ENCODE assay signal across 8 cellular contexts in the genomic region with DNA sequence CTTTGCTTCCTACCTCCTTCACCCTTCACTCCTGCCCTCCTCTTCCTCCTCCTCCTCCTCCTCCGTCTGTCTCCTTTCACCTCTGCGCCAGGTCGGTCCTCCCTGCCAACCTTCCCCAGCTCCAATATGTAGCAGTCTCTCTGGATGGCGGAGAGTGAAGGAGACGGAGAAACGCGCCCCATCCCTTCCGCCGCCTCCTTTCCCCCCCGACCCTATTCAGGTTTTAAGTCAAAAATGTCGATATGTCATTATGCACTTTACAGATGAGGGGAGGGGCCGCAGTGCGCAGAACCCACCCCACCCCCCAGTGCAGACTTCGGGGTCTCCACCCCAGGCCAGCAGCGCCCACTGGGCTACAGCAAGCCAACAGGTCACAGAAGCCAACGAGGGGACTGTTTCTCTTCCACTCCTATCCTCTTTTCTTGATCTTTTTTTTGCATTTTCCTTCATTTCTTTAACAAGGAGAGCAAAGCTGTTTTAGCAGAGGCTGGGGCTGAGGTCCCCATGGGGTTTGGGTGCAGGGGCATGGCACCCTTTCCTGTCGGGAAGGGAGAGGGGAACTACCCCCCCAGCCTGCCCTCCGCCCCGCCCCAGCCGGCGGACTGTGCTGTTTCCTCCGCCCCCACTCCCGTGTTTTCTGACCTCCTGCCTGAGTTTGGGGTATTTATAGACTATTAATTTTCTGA. TPM values are rescaled to one million over a fixed set of nuclear protein-coding genes. Genes with fewer than 3 reads are reported as not detected.
A peak's percentile ranks its signal among the peaks of the same experiment; 100 is the strongest.
DNase-seq lines count a peak whose midpoint lies in the region; ATAC-seq and TF ChIP-seq lines count a peak whose summit lies in the region.

No MANE protein-coding gene starts in this region.

- H3K4me1 ChIP-seq in left ventricle myocardium inferior, result peaks cover 97% of the 10 kb centered on the region

- peaks cover 77% of the 10 kb centered on the region for H3K36me3 Mint-ChIP-seq in central memory CD8-positive, alpha-beta T cell (ENCODE audit: insufficient read depth)
- H3K36me3 Mint-ChIP-seq in nephron (ENCODE audit: low read depth), result peaks cover 23% of the 10 kb centered on the region

- H3K4me1 Mint-ChIP-seq in central memory CD8-positive, alpha-beta T cell, result peaks cover 45% of the 10 kb centered on the region
- peaks cover 23% of the 10 kb centered on the region for H3K4me1 Mint-ChIP-seq in nephron

- peak overlapping the region; percentile 95 for H3K4me3 Mint-ChIP-seq in central memory CD8-positive, alpha-beta T cell
- H3K4me3 Mint-ChIP-seq in nephron, result peak overlapping the region in 2 of 3 experiments; percentile 7 to 31

- DNase-seq in left ventricle myocardium inferior (no peak), cardiac septum (ENCODE audit: low spot score) (no peak), GM10248 (ENCODE audit: extremely low spot score) (no peak), anterior cingulate cortex (lab: John Stamatoyannopoulos, UW) (no peak), RKO (ENCODE audit: low spot score) (no peak)
- no peak for DNase-seq in central memory CD8-positive, alpha-beta T cell (ENCODE audit: low spot score in 2 of 2)

- H3K27ac Mint-ChIP-seq in central memory CD8-positive, alpha-beta T cell (ENCODE audit: low read depth), result peak overlapping the region; percentile 100
- H3K27ac Mint-ChIP-seq in nephron, result peak overlapping the region; percentile 40 to 73 (median 54)

- POLR2A ChIA-PET in GM10248 (lab: Yijun Ruan, JAX), result interaction anchor here (2.8 to 3.5 kb wide), 1 partner anchor 12 kb away, joined by 15 to 18 read pairs; the partner anchor contains the start of gene CIRBP

- H3K4me3 ChIP-seq in left ventricle myocardium inferior, result peak overlapping the region; percentile 75

- peaks cover 50% of the 10 kb centered on the region for H3K36me3 ChIP-seq in left ventricle myocardium inferior

- ATAC-seq in central memory CD8-positive, alpha-beta T cell (replicated peaks; ENCODE audit: extremely low read depth, poor library complexity, severe bottlenecking), result no peak
- no peak for ATAC-seq in HG03025 (IDR thresholded peaks at IDR 0.05; ENCODE audit: low FRiP score, unreplicated experiment)

- intact Hi-C loops in left ventricle myocardium inferior (cut with micrococcal nuclease) (no loop called here), cardiac septum (cut with DNase I) (no loop called here)

- no peaks in the 10 kb centered on the region for H3K27me3 ChIP-seq in left ventricle myocardium inferior (ENCODE audit: low read depth)

- no peaks in the 10 kb centered on the region for H3K9me3 Mint-ChIP-seq in central memory CD8-positive, alpha-beta T cell
- no peaks in the 10 kb centered on the region for H3K9me3 Mint-ChIP-seq in nephron

- CTCF ChIA-PET in GM10248 (lab: Yijun Ruan, JAX), result interaction anchor here (1.4 to 18.0 kb wide), 2 partner anchors 9 to 15 kb away, joined by 4 to 491 read pairs; partner anchors contain the start of genes ATP5F1D and CBARP

- TF ChIP-seq CTCF in left ventricle myocardium inferior (IDR thresholded peaks at IDR 0.05; ENCODE audit: borderline replicate concordance) (no peak), nephron (IDR thresholded peaks at IDR 0.05; ENCODE audit: unreplicated experiment in 3 of 3) (no peak), GM10248 (IDR thresholded peaks at IDR 0.05; ENCODE audit: control extremely low read depth, extremely low read depth, low read depth, missing control alignments) (no peak)

- H3K27me3 Mint-ChIP-seq in central memory CD8-positive, alpha-beta T cell, result no peaks in the 10 kb centered on the region
- H3K27me3 Mint-ChIP-seq in nephron (ENCODE audit: low read depth), result peaks cover 6% of the 10 kb centered on the region

- no peaks in the 10 kb centered on the region for H3K9me3 ChIP-seq in left ventricle myocardium inferior (replicated peaks)

- H3K27ac ChIP-seq in left ventricle myocardium inferior (replicated peaks), result peak overlapping the region; percentile 100

RNA-seq across cellular contexts. Expression of gene MIDN, which starts 9.2 kb away (rescaled TPM):
- total RNA-seq in left ventricle myocardium inferior, result 60.5 TPM
- total RNA-seq in cardiac septum, result 97.5 TPM

RNA-seq across cellular contexts. Expression of gene CIRBP, which starts 11.5 kb away (rescaled TPM):
- total RNA-seq in left ventricle myocardium inferior, result 229 TPM
- 318 TPM for total RNA-seq in cardiac septum

RNA-seq across cellular contexts. Expression of gene ATP5F1D, which starts 16.1 kb away (rescaled TPM):
- total RNA-seq in left ventricle myocardium inferior, result 501 TPM
- 486 TPM for total RNA-seq in cardiac septum

RNA-seq across cellular contexts. Expression of gene FAM174C, which starts 17.7 kb away (rescaled TPM):
- total RNA-seq in left ventricle myocardium inferior, result 12.4 TPM
- 20.0 TPM for total RNA-seq in cardiac septum

RNA-seq across cellular contexts. Expression of gene CBARP, which starts 19.8 kb away (rescaled TPM):
- total RNA-seq in left ventricle myocardium inferior (0.96 TPM), cardiac septum (1.9 TPM)
